In the genomic region with DNA sequence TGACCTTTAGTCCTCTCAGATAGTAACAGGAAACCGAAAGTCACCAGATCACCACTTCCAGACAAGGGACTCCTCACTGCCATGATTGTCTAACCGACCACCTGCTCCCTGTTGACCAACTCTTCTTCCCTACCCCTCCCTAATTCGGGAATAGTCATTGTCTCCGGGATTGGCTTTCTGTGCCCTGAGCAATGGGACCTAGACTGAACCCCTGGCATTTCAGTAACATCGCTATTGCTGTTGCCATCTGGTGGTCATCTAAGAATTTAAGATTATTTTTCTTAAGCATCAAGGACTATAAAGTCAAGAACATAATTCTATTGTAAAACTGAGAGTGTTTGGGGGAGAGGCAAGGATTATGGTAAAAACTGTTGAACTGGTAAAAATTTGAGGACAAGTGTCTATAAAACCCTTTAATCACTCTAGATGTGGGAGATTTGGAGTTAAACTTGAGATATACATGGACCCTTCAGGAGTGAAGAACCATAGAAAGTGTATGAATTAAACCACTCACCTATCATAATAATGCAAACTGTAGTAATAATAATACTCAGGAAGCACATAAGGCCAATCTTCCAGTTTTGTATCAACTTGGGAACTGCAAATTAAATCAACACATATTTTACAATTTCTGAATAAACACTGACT, we compare ENCODE assay signal across 8 cellular contexts. TPM values are rescaled to one million over a fixed set of nuclear protein-coding genes. Genes with fewer than 3 reads are reported as not detected.
DNase-seq lines count a peak whose midpoint lies in the region; ATAC-seq, FAIRE-seq and TF ChIP-seq lines count a peak whose summit lies in the region.

No MANE protein-coding gene starts in this region.

- H3K27me3 Mint-ChIP-seq in stimulated activated memory B cell treated with anti-CD40 and anti-IgM and Interleukin-4, amounts not matched to agents 10 μg/mL and 1 μg/mL and 100 μg/mL, for 72 hours: peaks cover 44% of the 10 kb centered on the region

- H3K4me1 ChIP-seq in NT2/D1 (ENCODE audit: insufficient read depth, insufficient read length) (no peaks in the 10 kb centered on the region), body of pancreas (no peaks in the 10 kb centered on the region)

- no peaks in the 10 kb centered on the region for H3K27me3 ChIP-seq in NT2/D1 (ENCODE audit: insufficient read depth, insufficient read length)
- H3K27me3 ChIP-seq in body of pancreas: no peaks in the 10 kb centered on the region

- peak overlapping the region; percentile 54 for H3K4me3 Mint-ChIP-seq in stimulated activated memory B cell treated with anti-CD40 and anti-IgM and Interleukin-4, amounts not matched to agents 10 μg/mL and 1 μg/mL and 100 μg/mL, for 72 hours

- peak; percentile 53 for ATAC-seq in body of pancreas
- ATAC-seq in stimulated activated memory B cell treated with anti-CD40 and anti-IgM and Interleukin-4, amounts not matched to agents 10 μg/mL and 1 μg/mL and 100 μg/mL, for 72 hours: no peak
- no peak for ATAC-seq in GM21423 (IDR thresholded peaks at IDR 0.05; ENCODE audit: unreplicated experiment)
- no peak for ATAC-seq in HG03457 (IDR thresholded peaks at IDR 0.05; ENCODE audit: unreplicated experiment)

- WGBS in body of pancreas, 2 donors: 5 to 7% methylated on average over 5 of the region's 5 CpGs

- in situ Hi-C loops in ACHN (cut with HindIII; ENCODE audit: low pct_ligation_motif_present, low pct_unique_long_range_greater_than_20kb, low sequenced_read_pairs): no loop called here

- no peaks in the 10 kb centered on the region for H3K9me3 ChIP-seq in NT2/D1 (ENCODE audit: insufficient read depth, low read length)
- H3K9me3 ChIP-seq in body of pancreas: no peaks in the 10 kb centered on the region

- H3K27ac Mint-ChIP-seq in stimulated activated memory B cell treated with anti-CD40 and anti-IgM and Interleukin-4, amounts not matched to agents 10 μg/mL and 1 μg/mL and 100 μg/mL, for 72 hours: no peak overlapping the region

- H3K4me1 Mint-ChIP-seq in stimulated activated memory B cell treated with anti-CD40 and anti-IgM and Interleukin-4, amounts not matched to agents 10 μg/mL and 1 μg/mL and 100 μg/mL, for 72 hours: peaks cover 18% of the 10 kb centered on the region

- no peaks in the 10 kb centered on the region for H3K36me3 Mint-ChIP-seq in stimulated activated memory B cell treated with anti-CD40 and anti-IgM and Interleukin-4, amounts not matched to agents 10 μg/mL and 1 μg/mL and 100 μg/mL, for 72 hours

- TF ChIP-seq CTCF in GM10266 (IDR thresholded peaks at IDR 0.05; ENCODE audit: control insufficient read depth, insufficient read depth, low read depth, missing control alignments) (peak; percentile 45), body of pancreas (IDR thresholded peaks at IDR 0.05) (peak in 6 of 7 experiments; percentile 28 to 52 (median 44))

- H3K36me3 ChIP-seq in NT2/D1 (ENCODE audit: insufficient read depth, insufficient read length, low read length): no peaks in the 10 kb centered on the region
- H3K36me3 ChIP-seq in body of pancreas (replicated peaks in 1 of 2; ENCODE audit: insufficient read depth in 1 of 2, low read depth in 2 of 2): no peaks in the 10 kb centered on the region

- no peak overlapping the region for H3K9ac ChIP-seq in NT2/D1 (ENCODE audit: insufficient read length, low read depth)

- no peak overlapping the region for H3K4me3 ChIP-seq in NT2/D1 (ENCODE audit: insufficient read length, low read depth)
- H3K4me3 ChIP-seq in body of pancreas: no peak overlapping the region

- peak; percentile 71 for DNase-seq in ACHN
- peak; percentile 24 for DNase-seq in GM10266 (ENCODE audit: extremely low spot score)
- DNase-seq in NT2/D1 (ENCODE audit: low read depth, low spot score): peak; percentile 59
- DNase-seq in body of pancreas: peak in 1 of 4 donors; percentile 5

- FAIRE-seq in islet of Langerhans (lab: Jason Lieb, UNC): peak; percentile 95

- no peak for TF ChIP-seq POLR2A in body of pancreas (IDR thresholded peaks at IDR 0.05)

- intact Hi-C loops in body of pancreas (cut with DNase I): loop anchor here (10.0 kb wide), 1 partner anchor 181 kb away; no protein-coding TSS in a partner anchor

- no peaks in the 10 kb centered on the region for H3K9me3 Mint-ChIP-seq in stimulated activated memory B cell treated with anti-CD40 and anti-IgM and Interleukin-4, amounts not matched to agents 10 μg/mL and 1 μg/mL and 100 μg/mL, for 72 hours

- no peak overlapping the region for H3K27ac ChIP-seq in body of pancreas

RNA-seq across cellular contexts. Expression of a gene that starts 6.3 kb away (rescaled TPM):
- total RNA-seq in body of pancreas: not detected

RNA-seq across cellular contexts. Expression of a gene that starts 44.6 kb away (rescaled TPM):
- total RNA-seq in body of pancreas: not detected

RNA-seq across cellular contexts. Expression of a gene that starts 45.3 kb away (rescaled TPM):
- under 1 TPM in 1 of 2 donors, not detected in 1; 0.99 TPM for total RNA-seq in body of pancreas

RNA-seq across cellular contexts. Expression of a gene that starts 56.7 kb away (rescaled TPM):
- 1 to 10 TPM in 1 of 2 donors, under 1 TPM in 1; 0.66 to 4.2 TPM for total RNA-seq in body of pancreas
